In the genomic region with DNA sequence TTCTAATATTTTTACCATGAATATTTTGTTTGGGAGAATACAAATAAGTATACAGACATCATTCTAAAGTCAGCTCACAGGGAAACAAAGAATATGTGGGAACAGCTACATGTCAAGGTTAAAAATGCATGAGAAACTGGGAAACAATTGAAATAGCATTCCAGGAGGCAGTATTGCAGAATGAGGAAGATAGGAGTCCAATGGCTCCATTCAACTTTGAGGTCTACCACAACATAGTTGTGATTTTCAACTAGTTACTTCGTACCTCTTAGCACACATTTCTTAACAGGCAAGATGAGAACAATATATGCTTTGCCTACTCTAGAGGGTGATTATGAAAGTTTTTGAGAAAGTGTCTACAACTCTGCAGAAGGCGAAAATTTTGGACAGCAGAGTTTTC, we compare ENCODE assay signal across 13 cellular contexts. TPM values are rescaled to one million over a fixed set of nuclear protein-coding genes. Genes with fewer than 3 reads are reported as not detected.
DNase-seq lines count a peak whose midpoint lies in the region; ATAC-seq, FAIRE-seq and TF ChIP-seq lines count a peak whose summit lies in the region.
"Had no signal": no experiment of that assay in that cellular context is flagged by ENCODE, and none has a peak within 500 bp of the region (broad histone marks: within the 10 kb centered on the region; RNA-seq: fewer than 3 reads in every experiment).

No MANE protein-coding gene starts in this region.

- in situ Hi-C loops in HepG2 (cut with HindIII; ENCODE audit: extremely low pct_ligation_motif_present, low pct_unique_long_range_greater_than_20kb), result no loop called here

- H3K9me2 ChIP-seq in MM.1S (replicated peaks; ENCODE audit: insufficient read depth, low read length), result no peaks in the 10 kb centered on the region

- H3K4me1 ChIP-seq in MM.1S (ENCODE audit: low read length) (peaks cover 11% of the 10 kb centered on the region), HepG2 (ENCODE audit: insufficient read depth, low read length) (peaks cover 23% of the 10 kb centered on the region)
- H3K4me1 ChIP-seq in CD8-positive, alpha-beta T cell (ENCODE audit: insufficient read depth, low read length), result no peaks in the 10 kb centered on the region

- no peak overlapping the region for H3K4me3 ChIP-seq in AG09309 (ENCODE audit: control insufficient read depth, low read depth, low read length)
- no peak overlapping the region for H3K4me3 ChIP-seq in MM.1S (ENCODE audit: low read length)
- H3K4me3 ChIP-seq in HepG2 (replicated peaks in 1 of 3; ENCODE audit: insufficient read depth in 1 of 3, low read depth in 2 of 3, low read length in 3 of 3), result peak overlapping the region in 1 of 3 experiments; percentile 55; a peak in 1 of 6 replicates
- H3K4me3 ChIP-seq in CD8-positive, alpha-beta T cell (ENCODE audit: low read depth, low read length), result no peak overlapping the region

- no peaks in the 10 kb centered on the region for H3F3A ChIP-seq in MM.1S (ENCODE audit: insufficient read depth, low read length)

- no peak overlapping the region for H3K9ac ChIP-seq in MM.1S (ENCODE audit: low read length)
- no peak overlapping the region for H3K9ac ChIP-seq in HepG2 (ENCODE audit: insufficient read depth, low read depth, low read length)

- H3K27me3 ChIP-seq in MM.1S (replicated peaks; ENCODE audit: insufficient read depth, low read length) (no peaks in the 10 kb centered on the region), HepG2 (ENCODE audit: control insufficient read depth in 1 of 2, insufficient read depth in 2 of 2, low read length in 2 of 2) (no peaks in the 10 kb centered on the region)
- H3K27me3 ChIP-seq in CD8-positive, alpha-beta T cell (ENCODE audit: insufficient read depth, low read length), result no peaks in the 10 kb centered on the region
- H3K27me3 ChIP-seq: upper lobe of left lung had no signal

- no peak for FAIRE-seq in HepG2 (lab: Jason Lieb, UNC)
- FAIRE-seq: endometrium had no signal

- no peak overlapping the region for H2AFZ ChIP-seq in MM.1S (ENCODE audit: low read length)
- H2AFZ ChIP-seq in HepG2 (ENCODE audit: low read length), result no peak overlapping the region

- H3K27me3 Mint-ChIP-seq in central memory CD8-positive, alpha-beta T cell, result no peaks in the 10 kb centered on the region
- no peaks in the 10 kb centered on the region for H3K27me3 Mint-ChIP-seq in CD8-positive, alpha-beta T cell (ENCODE audit: low read depth)
- peaks cover 4% of the 10 kb centered on the region for H3K27me3 Mint-ChIP-seq in activated CD4-positive, alpha-beta memory T cell treated with anti-CD3 and anti-CD28 coated beads for 36 hours

- no peak overlapping the region for H3K4me3 Mint-ChIP-seq in central memory CD8-positive, alpha-beta T cell
- H3K4me3 Mint-ChIP-seq in CD8-positive, alpha-beta T cell, result no peak overlapping the region
- no peak overlapping the region for H3K4me3 Mint-ChIP-seq in activated CD4-positive, alpha-beta memory T cell treated with anti-CD3 and anti-CD28 coated beads for 36 hours
- H3K4me3 Mint-ChIP-seq: naive B cell had no signal

- H3K9me3 Mint-ChIP-seq in central memory CD8-positive, alpha-beta T cell, result no peaks in the 10 kb centered on the region
- no peaks in the 10 kb centered on the region for H3K9me3 Mint-ChIP-seq in CD8-positive, alpha-beta T cell
- H3K9me3 Mint-ChIP-seq in activated CD4-positive, alpha-beta memory T cell treated with anti-CD3 and anti-CD28 coated beads for 36 hours, result no peaks in the 10 kb centered on the region
- H3K9me3 Mint-ChIP-seq: naive B cell had no signal

- no peaks in the 10 kb centered on the region for H3K36me3 Mint-ChIP-seq in central memory CD8-positive, alpha-beta T cell (ENCODE audit: insufficient read depth)
- no peaks in the 10 kb centered on the region for H3K36me3 Mint-ChIP-seq in CD8-positive, alpha-beta T cell
- no peaks in the 10 kb centered on the region for H3K36me3 Mint-ChIP-seq in activated CD4-positive, alpha-beta memory T cell treated with anti-CD3 and anti-CD28 coated beads for 36 hours
- H3K36me3 Mint-ChIP-seq: naive B cell had no signal

- TF ChIP-seq CTCF in AG09309 (IDR thresholded peaks at IDR 0.05; ENCODE audit: control insufficient read depth, insufficient read depth, low read depth, low read length, missing control alignments), result no peak
- TF ChIP-seq CTCF in MM.1S (IDR thresholded peaks at IDR 0.05; ENCODE audit: low read length), result no peak
- TF ChIP-seq CTCF in HepG2 (CRISPR knock-in tag; IDR thresholded peaks at IDR 0.05), result no peak
- TF ChIP-seq CTCF in CD8-positive, alpha-beta T cell (IDR thresholded peaks at IDR 0.05), result no peak

- H4K20me1 ChIP-seq in MM.1S (ENCODE audit: insufficient read depth, low read length), result no peaks in the 10 kb centered on the region
- H4K20me1 ChIP-seq in HepG2 (ENCODE audit: insufficient read depth, low read length), result no peaks in the 10 kb centered on the region

- no peaks in the 10 kb centered on the region for H3K36me3 ChIP-seq in MM.1S (replicated peaks; ENCODE audit: insufficient read depth, low read length)
- H3K36me3 ChIP-seq in HepG2 (replicated peaks in 1 of 2; ENCODE audit: control insufficient read depth in 1 of 2, insufficient read depth in 2 of 2, low read length in 2 of 2), result no peaks in the 10 kb centered on the region
- H3K36me3 ChIP-seq in CD8-positive, alpha-beta T cell (ENCODE audit: insufficient read depth, low read length), result no peaks in the 10 kb centered on the region
- H3K36me3 ChIP-seq: upper lobe of left lung had no signal

- H3K4me2 ChIP-seq in MM.1S (ENCODE audit: low read depth, low read length) (peak overlapping the region; percentile 36; the same call in 1 of the 2 replicates), HepG2 (ENCODE audit: low read depth, low read length) (peak overlapping the region; percentile 70)

- H3K79me2 ChIP-seq in MM.1S (ENCODE audit: low read length), result no peaks in the 10 kb centered on the region
- no peaks in the 10 kb centered on the region for H3K79me2 ChIP-seq in HepG2 (ENCODE audit: insufficient read depth, low read length)

- no TSS peak for BruUV-seq in HepG2 (replicated peaks; lab: Mats Ljungman, UMichigan)

- H3K4me1 Mint-ChIP-seq in central memory CD8-positive, alpha-beta T cell, result peaks cover 8% of the 10 kb centered on the region
- peaks cover 5% of the 10 kb centered on the region for H3K4me1 Mint-ChIP-seq in CD8-positive, alpha-beta T cell (ENCODE audit: low read depth)
- peaks cover 8% of the 10 kb centered on the region for H3K4me1 Mint-ChIP-seq in activated CD4-positive, alpha-beta memory T cell treated with anti-CD3 and anti-CD28 coated beads for 36 hours (ENCODE audit: low read depth)
- H3K4me1 Mint-ChIP-seq: naive B cell had no signal

- H3K9me3 ChIP-seq in MM.1S (replicated peaks; ENCODE audit: insufficient read depth, low read length), result no peaks in the 10 kb centered on the region
- no peaks in the 10 kb centered on the region for H3K9me3 ChIP-seq in HepG2 (ENCODE audit: low read length)
- H3K9me3 ChIP-seq in CD8-positive, alpha-beta T cell (ENCODE audit: low read length), result no peaks in the 10 kb centered on the region
- H3K9me3 ChIP-seq: upper lobe of left lung had no signal

- TF ChIP-seq EP300 in HepG2 (IDR thresholded peaks at IDR 0.05; ENCODE audit: low read depth in 2 of 2, low read length in 2 of 2), result no peak
- TF ChIP-seq EP300 in HepG2 (CRISPR knock-in tag; IDR thresholded peaks at IDR 0.05; ENCODE audit: borderline replicate concordance), result no peak

- intact Hi-C loops in HepG2 (cut with micrococcal nuclease; ENCODE audit: unreplicated experiment) (no loop called here), posterior vena cava (cut with DNase I) (no loop called here)
- intact Hi-C loops in CD8-positive, alpha-beta T cell (cut with DNase I, micrococcal nuclease), result no loop called here
- intact Hi-C loops in activated CD4-positive, alpha-beta memory T cell treated with anti-CD3 and anti-CD28 coated beads for 36 hours (cut with micrococcal nuclease), result no loop called here

- ATAC-seq in central memory CD8-positive, alpha-beta T cell (replicated peaks; ENCODE audit: extremely low read depth, poor library complexity, severe bottlenecking), result no peak
- ATAC-seq in HepG2 (no peak), GM21367 (IDR thresholded peaks at IDR 0.05; ENCODE audit: unreplicated experiment) (no peak)
- ATAC-seq in CD8-positive, alpha-beta T cell, result no peak

- peak; percentile 95 for DNase-seq in AG09309 (ENCODE audit: low read depth)
- DNase-seq in MM.1S, result no peak
- DNase-seq in central memory CD8-positive, alpha-beta T cell (ENCODE audit: low spot score in 2 of 2), result no peak
- peak; percentile 18 for DNase-seq in HepG2 (ENCODE audit: low spot score)
- no peak for DNase-seq in CD8-positive, alpha-beta T cell
- DNase-seq in activated CD4-positive, alpha-beta memory T cell treated with anti-CD3 and anti-CD28 coated beads for 36 hours, result no peak
- DNase-seq in posterior vena cava (ENCODE audit: low spot score), result no peak
- DNase-seq: amygdala, naive B cell, upper lobe of left lung had no signal

- CTCF ChIA-PET in HepG2 (lab: Yijun Ruan, JAX; ENCODE audit: low intra/inter-chr PET ratio, low total read pairs), result no interaction called here
- CTCF ChIA-PET in CD8-positive, alpha-beta T cell (lab: Charles Lee), result no interaction called here
- CTCF ChIA-PET in activated CD4-positive, alpha-beta memory T cell treated with anti-CD3 and anti-CD28 coated beads for 36 hours (lab: Charles Lee), result interaction anchor here (0.9 to 2.5 kb wide), 3 partner anchors 13 to 61 kb away, joined by 3 to 7 read pairs (median 4); no protein-coding TSS in a partner anchor

- POLR2A ChIA-PET in HepG2 (lab: Yijun Ruan, JAX), result no interaction called here
- POLR2A ChIA-PET in CD8-positive, alpha-beta T cell (lab: Charles Lee), result no interaction called here
- POLR2A ChIA-PET in activated CD4-positive, alpha-beta memory T cell treated with anti-CD3 and anti-CD28 coated beads for 36 hours (lab: Charles Lee), result no interaction called here

- TF ChIP-seq POLR2A in HepG2 (IDR thresholded peaks at IDR 0.05; ENCODE audit: insufficient read depth in 1 of 2, low read depth in 2 of 2, low read length in 2 of 2), result no peak

- H3K27ac ChIP-seq in MM.1S (ENCODE audit: low read length) (no peak overlapping the region), HepG2 (ENCODE audit: extremely low read length, insufficient read depth, low read length) (no peak overlapping the region)
- no peak overlapping the region for H3K27ac ChIP-seq in CD8-positive, alpha-beta T cell (ENCODE audit: low read depth, low read length)
- H3K27ac ChIP-seq: C4-2B had no signal

- WGBS in HepG2 (ENCODE audit: low lambda C conversion rate), result 37% methylated on average over 2 of the region's 2 CpGs

- peak overlapping the region; percentile 40 for H3K27ac Mint-ChIP-seq in central memory CD8-positive, alpha-beta T cell (ENCODE audit: low read depth)
- no peak overlapping the region for H3K27ac Mint-ChIP-seq in CD8-positive, alpha-beta T cell
- H3K27ac Mint-ChIP-seq in activated CD4-positive, alpha-beta memory T cell treated with anti-CD3 and anti-CD28 coated beads for 36 hours, result no peak overlapping the region

- no peak for TF ChIP-seq RAD21 in HepG2 (CRISPR knock-in tag; IDR thresholded peaks at IDR 0.05)

RNA-seq across cellular contexts. Expression of gene CAST, which starts 35.2 kb away (rescaled TPM):
- total RNA-seq in HepG2 (2016; rRNA removed; fragmentation: Illumina TruSeq; extraction: Trizol) (67.6 and 87.8 TPM in 2 replicates), posterior vena cava (100 to 1,000 TPM; 278 to 312 TPM)
- 18.4 and 21.4 TPM in 2 replicates for total RNA-seq in HepG2 (2016; cell fraction: cytosol; rRNA removed; fragmentation: Illumina TruSeq; extraction: Trizol; ENCODE audit: low read depth)
- 66.7 and 88.4 TPM in 2 replicates for total RNA-seq in HepG2 (2016; cell fraction: insoluble cytoplasmic fraction; rRNA removed; fragmentation: Illumina TruSeq; extraction: Trizol)
- 52.5 and 53.1 TPM in 2 replicates for total RNA-seq in HepG2 (2016; cell fraction: membrane; rRNA removed; fragmentation: Illumina TruSeq; extraction: Trizol)
- total RNA-seq in HepG2 (2016; cell fraction: nucleus; rRNA removed; fragmentation: Illumina TruSeq; extraction: Trizol), result 62.8 and 67.7 TPM in 2 replicates
- polyA plus RNA-seq in HepG2 (2011; rRNA removed), result 35.2 and 42.1 TPM in 2 replicates
- polyA plus RNA-seq in HepG2 (2011; cell fraction: cytosol; rRNA removed), result 22.7 and 32.6 TPM in 2 replicates
- polyA plus RNA-seq in HepG2 (2011; cell fraction: nucleus; rRNA removed), result 49.5 and 52.7 TPM in 2 replicates
- polyA plus RNA-seq in HepG2 (2012), result 54.0 and 64.0 TPM in 2 replicates
- 24.3 and 25.3 TPM in 2 replicates for polyA plus RNA-seq in HepG2 (2016; cell fraction: cytosol; fragmentation: Illumina TruSeq; extraction: Trizol; ENCODE audit: low read depth)
- 99.8 and 110 TPM in 2 replicates for polyA plus RNA-seq in HepG2 (2016; cell fraction: insoluble cytoplasmic fraction; fragmentation: Illumina TruSeq; extraction: Trizol; ENCODE audit: low read depth)
- polyA plus RNA-seq in HepG2 (2016; cell fraction: membrane; fragmentation: Illumina TruSeq; extraction: Trizol; ENCODE audit: low read depth), result 40.8 and 51.2 TPM in 2 replicates
- 65.5 and 67.5 TPM in 2 replicates for polyA plus RNA-seq in HepG2 (2016; cell fraction: nucleus; fragmentation: Illumina TruSeq; extraction: Trizol; ENCODE audit: insufficient read depth, low read depth)
- 12.4 and 53.4 TPM in 2 replicates for polyA minus RNA-seq in HepG2 (2011; rRNA and poly(A)+ RNA removed; ENCODE audit: low replicate concordance)
- polyA minus RNA-seq in HepG2 (2011; cell fraction: cytosol; rRNA and poly(A)+ RNA removed), result 39.6 and 45.8 TPM in 2 replicates
- 166 and 175 TPM in 2 replicates for polyA minus RNA-seq in HepG2 (2011; cell fraction: nucleus; rRNA and poly(A)+ RNA removed)
- total RNA-seq in CD8-positive, alpha-beta T cell, result 100 to 1,000 TPM; 165 to 169 TPM
- total RNA-seq in activated CD4-positive, alpha-beta memory T cell treated with anti-CD3 and anti-CD28 coated beads for 36 hours, result 100 to 1,000 TPM; 155 to 162 TPM

Comparison
In these comparisons a context has a peak if more than half of its experiments do, and no peak if none do; other contexts are left out.
1. DNase-seq: peak in AG09309 (single experiment) and HepG2 (single experiment); none in MM.1S (single experiment), central memory CD8-positive, alpha-beta T cell (0 of 2), CD8-positive, alpha-beta T cell (0 of 7), activated CD4-positive, alpha-beta memory T cell treated with anti-CD3 and anti-CD28 coated beads for 36 hours (single experiment) and posterior vena cava (single experiment).